23 cellular contexts compared by ENCODE assay signal in the genomic region with DNA sequence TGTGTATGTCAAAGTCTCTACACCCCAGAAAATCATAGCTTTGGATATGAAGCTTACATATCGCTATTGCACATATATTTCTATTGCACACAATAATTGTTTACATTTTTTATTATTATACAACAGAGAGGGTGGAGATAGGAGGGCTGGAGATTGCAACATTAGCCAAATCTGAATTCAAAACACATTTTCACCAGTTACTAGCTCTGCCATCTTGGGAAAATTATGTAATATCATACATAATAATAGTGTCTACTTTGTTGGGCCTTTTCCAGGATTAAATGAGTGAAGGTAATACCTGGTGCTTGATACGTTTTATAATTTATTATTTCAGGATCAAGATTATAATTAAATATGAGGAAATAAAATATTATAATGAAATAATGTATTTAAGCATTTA.
"Had no signal": no experiment of that assay in that cellular context is flagged by ENCODE, and none has a peak within 500 bp of the region (broad histone marks: within the 10 kb centered on the region; RNA-seq: fewer than 3 reads in every experiment).

No MANE protein-coding gene starts in this region.

- DNase-seq: effector memory CD8-positive, alpha-beta T cell; esophagus squamous epithelium; foreskin melanocyte; head of caudate nucleus; left colon; left ventricle myocardium superior; mesendoderm; naive thymus-derived CD4-positive, alpha-beta T cell; nephron progenitor cell; spleen; stimulated activated CD4-positive, alpha-beta T cell treated with anti-CD3 and anti-CD28 coated beads, Interleukin-15, amount 100 ng/mL, for 24 hours; stimulated activated CD4-positive, alpha-beta T cell treated with anti-CD3 and anti-CD28 coated beads, Interleukin-1b, Interleukin-23, amount 100 ng/mL, for 48 hours; stimulated activated CD4-positive, alpha-beta T cell treated with anti-CD3 and anti-CD28 coated beads, Interleukin-4, amount 100 ng/mL, for 24 hours; testis; transverse colon had no signal

- H3K9me3 Mint-ChIP-seq: dendritic cell treated with granulocyte-macrophage colony-stimulating factor and Interleukin-4, amounts not matched to agents 40 ng/mL and 50 ng/mL, for 4 days; stimulated activated naive CD8-positive, alpha-beta T cell treated with anti-CD3 and anti-CD28 coated beads, Interleukin-15, Interleukin-2, amounts not matched to agents 100 ng/mL and 50 ng/mL, for 24 hours had no signal

- H3K27me3 Mint-ChIP-seq: dendritic cell treated with granulocyte-macrophage colony-stimulating factor and Interleukin-4, amounts not matched to agents 40 ng/mL and 50 ng/mL, for 4 days; effector memory CD8-positive, alpha-beta T cell; naive thymus-derived CD4-positive, alpha-beta T cell; stimulated activated memory B cell treated with anti-CD40 and anti-IgM and Interleukin-4, amounts not matched to agents 10 μg/mL and 1 μg/mL and 100 μg/mL, for 72 hours; stimulated activated naive CD8-positive, alpha-beta T cell treated with anti-CD3 and anti-CD28 coated beads, Interleukin-15, Interleukin-2, amounts not matched to agents 100 ng/mL and 50 ng/mL, for 24 hours had no signal

- H3K9ac ChIP-seq: parathyroid adenoma had no signal

- H3K4me3 Mint-ChIP-seq: dendritic cell treated with granulocyte-macrophage colony-stimulating factor and Interleukin-4, amounts not matched to agents 40 ng/mL and 50 ng/mL, for 4 days; effector memory CD8-positive, alpha-beta T cell; naive thymus-derived CD4-positive, alpha-beta T cell; nephron progenitor cell; stimulated activated memory B cell treated with anti-CD40 and anti-IgM and Interleukin-4, amounts not matched to agents 10 μg/mL and 1 μg/mL and 100 μg/mL, for 72 hours; stimulated activated naive CD8-positive, alpha-beta T cell treated with anti-CD3 and anti-CD28 coated beads, Interleukin-15, Interleukin-2, amounts not matched to agents 100 ng/mL and 50 ng/mL, for 24 hours had no signal

- H3K4me2 ChIP-seq: hepatocyte had no signal

- ATAC-seq: effector memory CD8-positive, alpha-beta T cell; left colon; left ventricle myocardium superior; naive thymus-derived CD4-positive, alpha-beta T cell; sciatic nerve; stimulated activated memory B cell treated with anti-CD40 and anti-IgM and Interleukin-4, amounts not matched to agents 10 μg/mL and 1 μg/mL and 100 μg/mL, for 72 hours had no signal

- H3K36me3 ChIP-seq: esophagus squamous epithelium, prostate gland, spleen, transverse colon had no signal

- H3K27me3 ChIP-seq: esophagus squamous epithelium, hepatocyte, spleen, testis, transverse colon had no signal

- H3K27ac ChIP-seq: esophagus squamous epithelium, hepatocyte, parathyroid adenoma, prostate gland, spleen, testis, transverse colon had no signal

- H3K9me3 ChIP-seq: esophagus squamous epithelium, prostate gland, testis, transverse colon had no signal

- H3K4me1 ChIP-seq: esophagus squamous epithelium, parathyroid adenoma, spleen, testis had no signal

- H3K36me3 Mint-ChIP-seq: stimulated activated memory B cell treated with anti-CD40 and anti-IgM and Interleukin-4, amounts not matched to agents 10 μg/mL and 1 μg/mL and 100 μg/mL, for 72 hours had no signal

- H3K4me3 ChIP-seq: esophagus squamous epithelium, hepatocyte, lung, prostate gland, spleen, transverse colon had no signal

- H3K27ac Mint-ChIP-seq: dendritic cell treated with granulocyte-macrophage colony-stimulating factor and Interleukin-4, amounts not matched to agents 40 ng/mL and 50 ng/mL, for 4 days; effector memory CD8-positive, alpha-beta T cell; naive thymus-derived CD4-positive, alpha-beta T cell; nephron progenitor cell; stimulated activated memory B cell treated with anti-CD40 and anti-IgM and Interleukin-4, amounts not matched to agents 10 μg/mL and 1 μg/mL and 100 μg/mL, for 72 hours; stimulated activated naive CD8-positive, alpha-beta T cell treated with anti-CD3 and anti-CD28 coated beads, Interleukin-15, Interleukin-2, amounts not matched to agents 100 ng/mL and 50 ng/mL, for 24 hours had no signal

- H2AFZ ChIP-seq: hepatocyte, parathyroid adenoma had no signal

- H3K79me2 ChIP-seq: hepatocyte, parathyroid adenoma had no signal

- H3K4me1 Mint-ChIP-seq: naive thymus-derived CD4-positive, alpha-beta T cell; stimulated activated memory B cell treated with anti-CD40 and anti-IgM and Interleukin-4, amounts not matched to agents 10 μg/mL and 1 μg/mL and 100 μg/mL, for 72 hours had no signal
